Comparison of ENCODE assay signal across 21 cellular contexts in genomic region chr16:50474138-50474537, GRCh38.
DNase-seq lines count a peak whose midpoint lies in the region; ATAC-seq and TF ChIP-seq lines count a peak whose summit lies in the region.
"Had no signal": no experiment of that assay in that cellular context is flagged by ENCODE, and none has a peak within 500 bp of the region (broad histone marks: within the 10 kb centered on the region; RNA-seq: fewer than 3 reads in every experiment).

No MANE protein-coding gene starts in this region.

- no peaks in the 10 kb centered on the region for H4K20me1 ChIP-seq in HCT116 (ENCODE audit: insufficient read depth)

- TF ChIP-seq POLR2A in HCT116 (IDR thresholded peaks at IDR 0.05; ENCODE audit: borderline replicate concordance, extremely low read depth, insufficient read depth, insufficient read length), result no peak

- H3K36me3 ChIP-seq in HCT116 (ENCODE audit: control insufficient read depth in 1 of 2, insufficient read depth in 2 of 2, low read length in 2 of 2), result no peaks in the 10 kb centered on the region
- H3K36me3 ChIP-seq: neural progenitor cell, right atrium auricular region had no signal

- TF ChIP-seq CTCF in HCT116 (IDR thresholded peaks at IDR 0.05 in 2 of 3, conservative IDR thresholded peaks at IDR 0.05 in 1 of 3; ENCODE audit: borderline replicate concordance in 1 of 3, insufficient read depth in 1 of 3, low read depth in 2 of 3, low read length in 2 of 3) (no peak), mesothelial cell of epicardium (IDR thresholded peaks at IDR 0.05; ENCODE audit: unreplicated experiment) (no peak)

- BruUV-seq in HCT116 (replicated peaks; lab: Mats Ljungman, UMichigan), result no TSS peak

- H2AFZ ChIP-seq in HCT116 (ENCODE audit: low read depth, low read length, poor library complexity, severe bottlenecking), result no peak overlapping the region
- H2AFZ ChIP-seq: neural progenitor cell had no signal

- H3K27ac ChIP-seq in HCT116 (ENCODE audit: low read depth, low read length), result no peak overlapping the region
- H3K27ac ChIP-seq: neural progenitor cell, right atrium auricular region, VCaP had no signal

- no peak overlapping the region for H3K4me3 ChIP-seq in HCT116 (replicated peaks in 1 of 2; ENCODE audit: low read depth in 1 of 2, low read length in 2 of 2)
- H3K4me3 ChIP-seq: neural progenitor cell, right atrium auricular region had no signal

- no peak overlapping the region for H3K9ac ChIP-seq in HCT116 (ENCODE audit: low read length)
- H3K9ac ChIP-seq: neural progenitor cell had no signal

- H3K4me2 ChIP-seq in HCT116 (ENCODE audit: low read length), result peak overlapping the region; percentile 41
- H3K4me2 ChIP-seq: neural progenitor cell had no signal

- H3K9me3 Mint-ChIP-seq in activated naive CD4-positive, alpha-beta T cell treated with anti-CD3 and anti-CD28 coated beads, Interleukin-2, amount 50 U/mL, for 72 hours, result no peaks in the 10 kb centered on the region
- H3K9me3 Mint-ChIP-seq in stimulated activated effector memory CD8-positive, alpha-beta T cell treated with anti-CD3 and anti-CD28 coated beads, Interleukin-12 subunit alpha, Interleukin-12 subunit beta, amount 100 ng/mL, for 72 hours, result no peaks in the 10 kb centered on the region
- peaks cover 14% of the 10 kb centered on the region for H3K9me3 Mint-ChIP-seq in mesothelial cell of epicardium

- H3K36me3 Mint-ChIP-seq in activated naive CD4-positive, alpha-beta T cell treated with anti-CD3 and anti-CD28 coated beads, Interleukin-2, amount 50 U/mL, for 72 hours, result no peaks in the 10 kb centered on the region
- no peaks in the 10 kb centered on the region for H3K36me3 Mint-ChIP-seq in stimulated activated effector memory CD8-positive, alpha-beta T cell treated with anti-CD3 and anti-CD28 coated beads, Interleukin-12 subunit alpha, Interleukin-12 subunit beta, amount 100 ng/mL, for 72 hours
- H3K36me3 Mint-ChIP-seq in mesothelial cell of epicardium, result no peaks in the 10 kb centered on the region
- H3K36me3 Mint-ChIP-seq: IgD-negative memory B cell, type B pancreatic cell had no signal

- H3K9me2 ChIP-seq in HCT116 (ENCODE audit: insufficient read depth), result no peaks in the 10 kb centered on the region

- H3K27me3 Mint-ChIP-seq in mesothelial cell of epicardium (ENCODE audit: low read depth), result no peaks in the 10 kb centered on the region

- H3K27me3 ChIP-seq in HCT116 (ENCODE audit: insufficient read depth, low read length), result no peaks in the 10 kb centered on the region
- H3K27me3 ChIP-seq: right atrium auricular region had no signal

- H3K4me1 Mint-ChIP-seq in stimulated activated effector memory CD8-positive, alpha-beta T cell treated with anti-CD3 and anti-CD28 coated beads, Interleukin-12 subunit alpha, Interleukin-12 subunit beta, amount 100 ng/mL, for 72 hours, result peaks cover 9% of the 10 kb centered on the region
- H3K4me1 Mint-ChIP-seq in mesothelial cell of epicardium, result peaks cover 15% of the 10 kb centered on the region

- ATAC-seq in HCT116, result peak; percentile 37; the same call in 1 of the 2 replicates
- peak; percentile 79 to 83 for ATAC-seq in activated naive CD4-positive, alpha-beta T cell treated with anti-CD3 and anti-CD28 coated beads, Interleukin-2, amount 50 U/mL, for 72 hours
- peak; percentile 61 for ATAC-seq in stimulated activated effector memory CD8-positive, alpha-beta T cell treated with anti-CD3 and anti-CD28 coated beads, Interleukin-12 subunit alpha, Interleukin-12 subunit beta, amount 100 ng/mL, for 72 hours

- H3K27ac Mint-ChIP-seq in activated naive CD4-positive, alpha-beta T cell treated with anti-CD3 and anti-CD28 coated beads, Interleukin-2, amount 50 U/mL, for 72 hours, result peak overlapping the region; percentile 77 to 83
- no peak overlapping the region for H3K27ac Mint-ChIP-seq in stimulated activated effector memory CD8-positive, alpha-beta T cell treated with anti-CD3 and anti-CD28 coated beads, Interleukin-12 subunit alpha, Interleukin-12 subunit beta, amount 100 ng/mL, for 72 hours
- no peak overlapping the region for H3K27ac Mint-ChIP-seq in mesothelial cell of epicardium
- H3K27ac Mint-ChIP-seq: IgD-negative memory B cell, type B pancreatic cell had no signal

- no peak for TF ChIP-seq RAD21 in HCT116 (IDR thresholded peaks at IDR 0.05; ENCODE audit: low read depth)

- H3K4me3 Mint-ChIP-seq in stimulated activated effector memory CD8-positive, alpha-beta T cell treated with anti-CD3 and anti-CD28 coated beads, Interleukin-12 subunit alpha, Interleukin-12 subunit beta, amount 100 ng/mL, for 72 hours, result no peak overlapping the region
- no peak overlapping the region for H3K4me3 Mint-ChIP-seq in mesothelial cell of epicardium
- H3K4me3 Mint-ChIP-seq: IgD-negative memory B cell, neural progenitor cell, type B pancreatic cell had no signal

- H3K4me1 ChIP-seq in HCT116 (ENCODE audit: control insufficient read depth in 1 of 2, insufficient read depth in 2 of 2, low read length in 2 of 2), result peaks cover 11 to 25% of the 10 kb centered on the region in 2 experiments; a peak in 3 of 4 replicates
- H3K4me1 ChIP-seq: right atrium auricular region had no signal

- peak; percentile 60 for DNase-seq in activated effector memory CD4-positive, alpha-beta T cell treated with anti-CD3 and anti-CD28 coated beads, Interleukin-2, amount 50 U/mL, for 16 hours
- DNase-seq in activated effector memory CD4-positive, alpha-beta T cell treated with Interleukin-2 at 50 U/mL for 16 hours, result no peak
- no peak for DNase-seq in HCT116 (ENCODE audit: low read depth, low spot score)
- peak in 1 of 2 donors; percentile 20 for DNase-seq in activated naive CD4-positive, alpha-beta T cell treated with anti-CD3 and anti-CD28 coated beads, Interleukin-2, amount 50 U/mL, for 72 hours (ENCODE audit: low spot score in 2 of 2)
- no peak for DNase-seq in stimulated activated effector memory CD8-positive, alpha-beta T cell treated with anti-CD3 and anti-CD28 coated beads, Interleukin-12 subunit alpha, Interleukin-12 subunit beta, amount 100 ng/mL, for 72 hours (ENCODE audit: low spot score in 2 of 2)
- no peak for DNase-seq in NCI-H82 (lab: John Stamatoyannopoulos, UW)
- DNase-seq in mesothelial cell of epicardium (ENCODE audit: low spot score in 2 of 2, unreplicated experiment in 2 of 2), result no peak
- DNase-seq in NCI-H1930 (lab: John Stamatoyannopoulos, UW), result no peak
- DNase-seq: activated CD8-positive, alpha-beta memory T cell treated with anti-CD3 and anti-CD28 coated beads, Interleukin-2, amount 50 U/mL, for 4 hours; aorta; Calu3; glutamatergic neuron; mesenchymal stem cell; NCI-H1417; NCI-H524 treated with DMSO at 0.1 percent for 48 hours; SW 1271 had no signal

- H3K79me2 ChIP-seq in HCT116 (ENCODE audit: insufficient read depth, low read length), result no peaks in the 10 kb centered on the region

- CTCF ChIA-PET in HCT116 (lab: Charles Lee), result no interaction called here

- intact Hi-C loops in HCT116 (cut with micrococcal nuclease), result no loop called here

- no peaks in the 10 kb centered on the region for H3K9me3 ChIP-seq in HCT116 (ENCODE audit: control insufficient read depth in 1 of 2, insufficient read depth in 1 of 2, low read depth in 1 of 2, low read length in 2 of 2)

- RAD21 ChIA-PET in HCT116 (lab: Charles Lee; ENCODE audit: low non-redundant PET in 1 of 2, low total read pairs in 2 of 2, uncharacterized antibody in 2 of 2, unreplicated experiment in 2 of 2), result no interaction called here

- POLR2A ChIA-PET in HCT116 (lab: Charles Lee), result no interaction called here

TF ChIP-seq in HCT116, 20 proteins besides CTCF, POLR2A, EP300 and RAD21 (continues in another document):
- TF ChIP-seq TCF7L2 (IDR thresholded peaks at IDR 0.05; ENCODE audit: borderline replicate concordance, extremely low read depth, insufficient read depth, insufficient read length) (no peak), EZH2phosphoT487 (IDR thresholded peaks at IDR 0.05; ENCODE audit: borderline replicate concordance) (no peak), FOSL1 (IDR thresholded peaks at IDR 0.05; ENCODE audit: low read depth) (no peak), ELF1 (IDR thresholded peaks at IDR 0.05; ENCODE audit: borderline replicate concordance, low read depth) (no peak), ATF3 (IDR thresholded peaks at IDR 0.05) (no peak), ZNF274 (IDR thresholded peaks at IDR 0.05; ENCODE audit: low read depth, low read length) (no peak), POLR2AphosphoS5 (IDR thresholded peaks at IDR 0.05; ENCODE audit: low read depth, low read length) (no peak), JUND (IDR thresholded peaks at IDR 0.05) (no peak), ZBTB33 (IDR thresholded peaks at IDR 0.05; ENCODE audit: extremely low read depth, insufficient replicate concordance, low read length) (no peak), SIN3A (IDR thresholded peaks at IDR 0.05; ENCODE audit: low read depth) (no peak), MAX (IDR thresholded peaks at IDR 0.05) (no peak; the same call in 1 of the 2 replicates)

Comparison
In these comparisons a context has a peak if more than half of its experiments do, and no peak if none do; other contexts are left out.
1. H3K27ac Mint-ChIP-seq: peak in activated naive CD4-positive, alpha-beta T cell treated with anti-CD3 and anti-CD28 coated beads, Interleukin-2, amount 50 U/mL, for 72 hours (2 of 2); none in stimulated activated effector memory CD8-positive, alpha-beta T cell treated with anti-CD3 and anti-CD28 coated beads, Interleukin-12 subunit alpha, Interleukin-12 subunit beta, amount 100 ng/mL, for 72 hours (single experiment) and mesothelial cell of epicardium (single experiment).
2. Peak in every context shown above with its lines, with median percentiles within 50 percentile points of each other: ATAC-seq.